ENCODE assay signal across 8 cellular contexts in genomic region chr20:25310921-25311728, GRCh38.
DNase-seq lines count a peak whose midpoint lies in the region; ATAC-seq, FAIRE-seq and TF ChIP-seq lines count a peak whose summit lies in the region.

No MANE protein-coding gene starts in this region.

- CTCF ChIA-PET in activated B cell treated with CpG ODN at 0.5 μM for 24 hours (lab: Charles Lee) = interaction anchor here (2.1 kb wide), 1 partner anchor 88 kb away, joined by 7 read pairs; no protein-coding TSS in a partner anchor

- H3K36me3 Mint-ChIP-seq in activated B cell treated with CpG ODN at 0.5 μM for 24 hours (ENCODE audit: low read depth) = peaks cover 12% of the 10 kb centered on the region
- peaks cover 30% of the 10 kb centered on the region for H3K36me3 Mint-ChIP-seq in stimulated activated memory B cell treated with anti-CD40 and anti-IgM and Interleukin-4, amounts not matched to agents 10 μg/mL and 1 μg/mL and 100 μg/mL, for 72 hours

- 50 to 63% methylated on average over 6 of the region's 6 CpGs for WGBS in heart right ventricle, 2 donors

- peaks cover 0 to 32% (median 0%) of the 10 kb centered on the region in 9 donors for H3K36me3 ChIP-seq in heart right ventricle

- no peak for ATAC-seq in activated B cell treated with CpG ODN at 0.5 μM for 24 hours (ENCODE audit: low read depth)
- ATAC-seq in heart right ventricle = peak in 7 of 8 donors; percentile 3 to 67 (median 47)
- no peak for ATAC-seq in stimulated activated memory B cell treated with anti-CD40 and anti-IgM and Interleukin-4, amounts not matched to agents 10 μg/mL and 1 μg/mL and 100 μg/mL, for 72 hours
- no peak for ATAC-seq in HG03520 (IDR thresholded peaks at IDR 0.05; ENCODE audit: unreplicated experiment)
- ATAC-seq in GM19455 (IDR thresholded peaks at IDR 0.05; ENCODE audit: unreplicated experiment) = no peak
- no peak for ATAC-seq in GM18861 (IDR thresholded peaks at IDR 0.05; ENCODE audit: unreplicated experiment)

- TF ChIP-seq CTCF in activated B cell treated with CpG ODN at 0.5 μM for 24 hours (IDR thresholded peaks at IDR 0.05) (no peak), heart right ventricle (IDR thresholded peaks at IDR 0.05) (no peak)

- peak overlapping the region in 7 of 10 donors; percentile 49 to 86 (median 73) for H3K27ac ChIP-seq in heart right ventricle

- intact Hi-C loops in activated B cell treated with CpG ODN at 0.5 μM for 24 hours (cut with micrococcal nuclease) (loop anchor here (1.0 kb wide), 2 partner anchors 80 to 88 kb away; no protein-coding TSS in a partner anchor), heart right ventricle (cut with DNase I) (loop anchor here in 3 of 10 donors (10.0 kb wide), 1 partner anchor 84 kb away; the partner anchor contains the start of gene ABHD12 (in 3 of the 3))

- H3K27me3 ChIP-seq in heart right ventricle = no peaks in the 10 kb centered on the region

- peak overlapping the region; percentile 57 for H3K27ac Mint-ChIP-seq in activated B cell treated with CpG ODN at 0.5 μM for 24 hours
- H3K27ac Mint-ChIP-seq in stimulated activated memory B cell treated with anti-CD40 and anti-IgM and Interleukin-4, amounts not matched to agents 10 μg/mL and 1 μg/mL and 100 μg/mL, for 72 hours = peak overlapping the region; percentile 92

- H3K4me1 ChIP-seq in heart right ventricle = peaks cover 15 to 38% (median 26%) of the 10 kb centered on the region in 9 donors

- peaks cover 35% of the 10 kb centered on the region for H3K4me1 Mint-ChIP-seq in activated B cell treated with CpG ODN at 0.5 μM for 24 hours
- H3K4me1 Mint-ChIP-seq in stimulated activated memory B cell treated with anti-CD40 and anti-IgM and Interleukin-4, amounts not matched to agents 10 μg/mL and 1 μg/mL and 100 μg/mL, for 72 hours = peaks cover 58% of the 10 kb centered on the region

- no peaks in the 10 kb centered on the region for H3K27me3 Mint-ChIP-seq in activated B cell treated with CpG ODN at 0.5 μM for 24 hours
- H3K27me3 Mint-ChIP-seq in stimulated activated memory B cell treated with anti-CD40 and anti-IgM and Interleukin-4, amounts not matched to agents 10 μg/mL and 1 μg/mL and 100 μg/mL, for 72 hours = no peaks in the 10 kb centered on the region

- H3K4me3 ChIP-seq in heart right ventricle = peak overlapping the region in 6 of 10 donors; percentile 9 to 30 (median 26)

- FAIRE-seq in GM19239 (lab: Jason Lieb, UNC) = peak; percentile 70

- POLR2A ChIA-PET in activated B cell treated with CpG ODN at 0.5 μM for 24 hours (lab: Charles Lee) = interaction anchor here (0.9 to 1.2 kb wide), 2 partner anchors 80 to 88 kb away, joined by 3 to 4 read pairs; no protein-coding TSS in a partner anchor

- H3K9me3 ChIP-seq in heart right ventricle = no peaks in the 10 kb centered on the region

- H3K9me3 Mint-ChIP-seq in activated B cell treated with CpG ODN at 0.5 μM for 24 hours = no peaks in the 10 kb centered on the region
- no peaks in the 10 kb centered on the region for H3K9me3 Mint-ChIP-seq in stimulated activated memory B cell treated with anti-CD40 and anti-IgM and Interleukin-4, amounts not matched to agents 10 μg/mL and 1 μg/mL and 100 μg/mL, for 72 hours

- H3K4me3 Mint-ChIP-seq in activated B cell treated with CpG ODN at 0.5 μM for 24 hours = peak overlapping the region; percentile 16
- peak overlapping the region; percentile 68 for H3K4me3 Mint-ChIP-seq in stimulated activated memory B cell treated with anti-CD40 and anti-IgM and Interleukin-4, amounts not matched to agents 10 μg/mL and 1 μg/mL and 100 μg/mL, for 72 hours

- DNase-seq in GM19239 (ENCODE audit: insufficient read length, low spot score) (no peak), activated B cell treated with CpG ODN at 0.5 μM for 24 hours (no peak), heart right ventricle (no peak), NOMO-1 (lab: John Stamatoyannopoulos, UW; ENCODE audit: unreplicated experiment in 2 of 2) (no peak)

Comparison
In these comparisons a context has a peak if more than half of its experiments do, and no peak if none do; other contexts are left out.
1. ATAC-seq: peak in heart right ventricle (7 of 8); none in activated B cell treated with CpG ODN at 0.5 μM for 24 hours (single experiment), stimulated activated memory B cell treated with anti-CD40 and anti-IgM and Interleukin-4, amounts not matched to agents 10 μg/mL and 1 μg/mL and 100 μg/mL, for 72 hours (single experiment), HG03520 (single experiment), GM19455 (single experiment) and GM18861 (single experiment).